In the genomic region with DNA sequence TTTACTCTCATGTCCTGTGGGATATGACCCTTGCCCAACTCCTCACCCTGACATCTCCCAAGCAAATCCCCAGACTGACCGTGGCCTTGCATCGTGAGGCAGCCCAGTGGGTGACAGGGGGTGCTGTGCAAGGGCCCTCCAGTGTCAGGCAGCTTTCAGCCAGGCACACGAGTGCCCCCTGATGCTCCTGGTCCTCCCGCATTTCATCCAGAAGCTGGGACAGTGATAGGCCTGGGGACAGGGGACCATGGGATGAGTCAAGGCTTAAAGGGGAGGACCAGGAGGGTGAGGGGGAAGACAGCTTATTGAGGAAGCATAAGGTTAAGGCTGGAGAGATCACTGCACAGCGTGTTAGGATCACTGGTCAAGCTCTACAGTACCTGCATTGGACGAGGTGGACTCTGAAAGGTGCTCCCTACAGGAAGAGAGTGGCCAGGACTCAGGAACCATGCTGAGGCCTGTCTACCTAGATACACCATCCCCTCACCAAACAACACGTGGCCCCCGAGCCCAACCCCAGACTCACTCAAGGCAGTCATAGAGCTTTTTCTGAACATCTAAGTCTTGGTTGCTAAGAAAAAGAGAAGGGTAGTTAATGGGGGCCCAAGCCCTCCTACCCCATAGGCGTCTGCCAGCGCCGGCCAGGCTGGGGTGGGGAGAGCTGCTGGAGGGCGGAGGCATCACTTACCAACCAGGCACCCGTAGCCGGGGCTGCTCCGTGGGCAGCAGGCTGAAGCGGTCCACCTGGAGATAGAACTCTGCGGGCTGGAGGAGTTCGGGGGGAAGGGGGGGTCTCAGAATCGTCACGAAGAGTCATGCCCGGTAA, we compare ENCODE assay signal across 1 cellular context.
TF ChIP-seq lines count a peak whose summit lies in the region.

No MANE protein-coding gene starts in this region.

TF ChIP-seq in K562, 482 proteins besides CTCF, POLR2A, EP300 and RAD21:
- TF ChIP-seq ATF6 (CRISPR knock-in tag; IDR thresholded peaks at IDR 0.05) (0 out of 2 replicates have a peak, but pooled peaks have one; percentile 11), COPS2 (conservative IDR thresholded peaks at IDR 0.05) (no peak), MIER1 (IDR thresholded peaks at IDR 0.05; ENCODE audit: low read depth) (no peak), ZNF407 (IDR thresholded peaks at IDR 0.05; ENCODE audit: low read depth) (peak; percentile 71), ZNF277 (CRISPR knock-in tag; IDR thresholded peaks at IDR 0.05; ENCODE audit: borderline replicate concordance) (no peak), ZNF263 (CRISPR knock-in tag; IDR thresholded peaks at IDR 0.05; ENCODE audit: borderline replicate concordance) (peak; percentile 86), EP400 (IDR thresholded peaks at IDR 0.05) (no peak), DMBX1 (CRISPR knock-in tag; IDR thresholded peaks at IDR 0.05; ENCODE audit: borderline replicate concordance) (no peak), TAF1 (IDR thresholded peaks at IDR 0.05; ENCODE audit: control insufficient read depth, extremely low read depth, insufficient read depth, low read length, severe bottlenecking) (no peak)
- TF ChIP-seq, protein P1, sequence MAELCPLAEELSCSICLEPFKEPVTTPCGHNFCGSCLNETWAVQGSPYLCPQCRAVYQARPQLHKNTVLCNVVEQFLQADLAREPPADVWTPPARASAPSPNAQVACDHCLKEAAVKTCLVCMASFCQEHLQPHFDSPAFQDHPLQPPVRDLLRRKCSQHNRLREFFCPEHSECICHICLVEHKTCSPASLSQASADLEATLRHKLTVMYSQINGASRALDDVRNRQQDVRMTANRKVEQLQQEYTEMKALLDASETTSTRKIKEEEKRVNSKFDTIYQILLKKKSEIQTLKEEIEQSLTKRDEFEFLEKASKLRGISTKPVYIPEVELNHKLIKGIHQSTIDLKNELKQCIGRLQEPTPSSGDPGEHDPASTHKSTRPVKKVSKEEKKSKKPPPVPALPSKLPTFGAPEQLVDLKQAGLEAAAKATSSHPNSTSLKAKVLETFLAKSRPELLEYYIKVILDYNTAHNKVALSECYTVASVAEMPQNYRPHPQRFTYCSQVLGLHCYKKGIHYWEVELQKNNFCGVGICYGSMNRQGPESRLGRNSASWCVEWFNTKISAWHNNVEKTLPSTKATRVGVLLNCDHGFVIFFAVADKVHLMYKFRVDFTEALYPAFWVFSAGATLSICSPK (IDR thresholded peaks at IDR 0.05; ENCODE audit: borderline replicate concordance) = no peak
TF ChIP-seq in K562: peak in this region for 3.
